Comparison of ENCODE assay signal across 15 cellular contexts in the genomic region with DNA sequence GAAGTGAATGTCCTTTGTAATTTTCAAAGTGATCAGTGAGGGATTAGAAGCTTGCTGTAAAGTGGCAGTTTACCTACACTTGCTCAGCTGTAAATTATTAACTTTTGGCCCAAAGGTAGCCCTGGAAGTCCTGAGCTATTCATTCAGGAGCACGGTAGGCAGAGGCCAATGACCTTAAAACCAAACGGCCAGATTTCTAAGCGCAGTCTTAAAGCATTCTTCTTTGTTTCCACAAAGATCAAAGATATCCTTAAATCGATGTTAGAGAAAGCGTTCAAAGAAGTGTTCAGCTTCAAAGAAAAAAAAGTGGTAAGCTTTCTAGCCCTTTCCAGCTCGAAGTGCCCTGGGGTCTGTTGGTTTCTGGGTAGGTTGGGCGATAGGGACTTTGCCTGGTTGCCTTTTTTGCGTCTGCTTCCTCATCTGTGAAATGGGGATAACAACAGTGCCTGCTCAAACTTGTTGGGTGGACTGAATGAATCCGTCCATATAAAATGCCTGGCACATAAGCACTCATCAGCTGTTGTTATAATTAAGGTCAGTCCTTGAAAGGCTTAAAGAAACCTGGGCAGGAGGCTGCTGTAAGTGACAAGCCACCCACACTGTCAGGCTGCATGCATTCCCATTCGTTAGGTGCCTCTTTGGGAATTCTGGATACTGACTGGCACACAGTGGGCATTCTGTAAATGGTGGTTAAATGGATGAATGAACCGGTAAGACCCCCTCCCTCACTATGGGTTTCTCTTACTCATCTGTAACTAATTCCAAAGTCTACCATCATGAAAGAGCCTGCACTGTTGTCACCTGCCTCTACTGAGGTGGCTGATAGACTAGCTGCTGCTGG.
DNase-seq lines count a peak whose midpoint lies in the region; ATAC-seq and TF ChIP-seq lines count a peak whose summit lies in the region.
"Had no signal": no experiment of that assay in that cellular context is flagged by ENCODE, and none has a peak within 500 bp of the region (broad histone marks: within the 10 kb centered on the region; RNA-seq: fewer than 3 reads in every experiment).

No MANE protein-coding gene starts in this region.

- H3K36me3 ChIP-seq in endodermal cell (ENCODE audit: control insufficient read depth, insufficient read depth, low read length) (no peaks in the 10 kb centered on the region), neuronal stem cell (replicated peaks in 1 of 2; ENCODE audit: control insufficient read depth in 2 of 2, insufficient read depth in 2 of 2, low read length in 2 of 2) (no peaks in the 10 kb centered on the region)
- H3K36me3 ChIP-seq: MG63, tibial nerve had no signal

- H3K36me3 Mint-ChIP-seq in Calu3 (ENCODE audit: insufficient read depth, unreplicated experiment) = peaks cover 32% of the 10 kb centered on the region
- H3K36me3 Mint-ChIP-seq in endodermal cell (ENCODE audit: low read depth) = no peaks in the 10 kb centered on the region

- H3K4me3 ChIP-seq in endodermal cell (ENCODE audit: low read length) = peak overlapping the region; percentile 36
- H3K4me3 ChIP-seq in neuronal stem cell (ENCODE audit: low read length in 2 of 2) = peak overlapping the region in 1 of 2 donors; percentile 18
- H3K4me3 ChIP-seq: MG63, tibial nerve had no signal

- no peaks in the 10 kb centered on the region for H3K27me3 Mint-ChIP-seq in Calu3 (ENCODE audit: unreplicated experiment)
- no peaks in the 10 kb centered on the region for H3K27me3 Mint-ChIP-seq in endodermal cell (ENCODE audit: insufficient read depth)

- ATAC-seq in HG02885 (IDR thresholded peaks at IDR 0.05; ENCODE audit: poor library complexity, unreplicated experiment) = no peak

- H3K4me2 ChIP-seq in neuronal stem cell (ENCODE audit: insufficient read depth, low read length, poor library complexity, severe bottlenecking) = no peak overlapping the region

- no peak overlapping the region for H2AK5ac ChIP-seq in neuronal stem cell (ENCODE audit: low read depth, low read length)

- H3K18ac ChIP-seq in neuronal stem cell (ENCODE audit: low read length) = peak overlapping the region; percentile 81

- peaks cover 2% of the 10 kb centered on the region for H3K4me1 ChIP-seq in endodermal cell (ENCODE audit: control insufficient read depth, insufficient read depth, low read length)
- peaks cover 4% of the 10 kb centered on the region in 2 donors for H3K4me1 ChIP-seq in neuronal stem cell (ENCODE audit: control insufficient read depth in 2 of 2, insufficient read depth in 1 of 2, low read depth in 1 of 2, low read length in 2 of 2)

- H3K79me1 ChIP-seq in neuronal stem cell (ENCODE audit: low read depth, low read length) = no peaks in the 10 kb centered on the region

- no peak overlapping the region for H2BK15ac ChIP-seq in neuronal stem cell (ENCODE audit: low read length)

- no peak overlapping the region for H3K4ac ChIP-seq in neuronal stem cell (ENCODE audit: low read length)

- WGBS in endodermal cell (ENCODE audit: insufficient coverage in 1 of 2, insufficient read length in 1 of 2), 2 experiments = 72 to 77% methylated on average over 10 of the region's 11 CpGs
- WGBS in neuronal stem cell (ENCODE audit: extremely low coverage in 2 of 2, insufficient read length in 2 of 2, insufficient replicate concordance in 1 of 2), 2 donors = no CpG with 5 or more reads among the region's 11 CpGs

- H2AFZ ChIP-seq in neuronal stem cell (ENCODE audit: low read length) = no peak overlapping the region

- no TSS peak for BruUV-seq in Calu3 (replicated peaks; lab: Mats Ljungman, UMichigan)

- H3K9me3 ChIP-seq in endodermal cell (ENCODE audit: control insufficient read depth, low read length) = no peaks in the 10 kb centered on the region
- no peaks in the 10 kb centered on the region for H3K9me3 ChIP-seq in neuronal stem cell (replicated peaks in 1 of 2; ENCODE audit: control insufficient read depth in 2 of 2, insufficient read depth in 1 of 2, low read depth in 1 of 2, low read length in 2 of 2)
- H3K9me3 ChIP-seq: MG63, tibial nerve had no signal

- H3K27me3 ChIP-seq in endodermal cell (ENCODE audit: control insufficient read depth, insufficient read depth, low read length, poor library complexity, severe bottlenecking) (no peaks in the 10 kb centered on the region), neuronal stem cell (ENCODE audit: control insufficient read depth in 3 of 3, insufficient read depth in 3 of 3, low read depth in 1 of 3, low read length in 3 of 3) (no peaks in the 10 kb centered on the region)
- H3K27me3 ChIP-seq: MG63, tibial nerve had no signal

- H3K4me1 Mint-ChIP-seq in Calu3 (ENCODE audit: low read depth, unreplicated experiment) = peaks cover 63% of the 10 kb centered on the region
- H3K4me1 Mint-ChIP-seq in endodermal cell = peaks cover 36% of the 10 kb centered on the region

- H4K8ac ChIP-seq in neuronal stem cell (ENCODE audit: low read depth, low read length) = no peak overlapping the region

- H3K9me3 Mint-ChIP-seq in Calu3 (ENCODE audit: low read depth, unreplicated experiment) (peaks cover 3% of the 10 kb centered on the region), endodermal cell (no peaks in the 10 kb centered on the region)

- no peak overlapping the region for H2BK12ac ChIP-seq in neuronal stem cell (ENCODE audit: low read length)

- DNase-seq in Calu3 (peak; percentile 51), LoVo (ENCODE audit: low spot score) (peak; percentile 46), endodermal cell (no peak), neuronal stem cell (ENCODE audit: low spot score) (no peak), HCEC 1CT (no peak), retina (no peak)
- DNase-seq in activated CD4-positive, alpha-beta T cell treated with anti-CD3 and anti-CD28 coated beads for 4 hours = no peak
- DNase-seq: activated CD8-positive, alpha-beta memory T cell treated with anti-CD3 and anti-CD28 coated beads, Interleukin-2, amount 50 U/mL, for 48 hours; islet precursor cell; MG63; NCI-H1930; stimulated activated CD8-positive, alpha-beta memory T cell treated with anti-CD3 and anti-CD28 coated beads, Interleukin-4, amount 100 ng/mL, for 48 hours had no signal

- no peak overlapping the region for H3K9ac ChIP-seq in endodermal cell (ENCODE audit: extremely low read depth, low read length, poor library complexity, severe bottlenecking)
- no peak overlapping the region for H3K9ac ChIP-seq in neuronal stem cell (ENCODE audit: low read depth, low read length, poor library complexity)

- H3K14ac ChIP-seq in neuronal stem cell (ENCODE audit: low read length) = no peak overlapping the region

- CTCF ChIA-PET in Calu3 (lab: Charles Lee) = interaction anchor here (0.6 to 1.2 kb wide), 14 partner anchors 12 to 283 kb away, joined by 3 to 11 read pairs (median 4); no protein-coding TSS in a partner anchor

- intact Hi-C loops in Calu3 (cut with micrococcal nuclease; ENCODE audit: unreplicated experiment) = loop anchor here (1.0 kb wide), 1 partner anchor 40 kb away; no protein-coding TSS in a partner anchor

- H2BK120ac ChIP-seq in neuronal stem cell (ENCODE audit: low read depth, low read length) = no peak overlapping the region

- H4K91ac ChIP-seq in neuronal stem cell (ENCODE audit: low read depth, low read length, poor library complexity) = no peak overlapping the region

- peak overlapping the region; percentile 36 for H3K4me3 Mint-ChIP-seq in Calu3 (ENCODE audit: low read depth, unreplicated experiment)
- H3K4me3 Mint-ChIP-seq in endodermal cell = no peak overlapping the region
- H3K4me3 Mint-ChIP-seq: CD14-positive monocyte had no signal

- H3K27ac ChIP-seq in endodermal cell (ENCODE audit: low read depth, low read length) (no peak overlapping the region), neuronal stem cell (replicated peaks; ENCODE audit: low read length) (no peak overlapping the region)
- H3K27ac ChIP-seq: tibial nerve had no signal

- H3K23ac ChIP-seq in neuronal stem cell (ENCODE audit: low read depth, low read length, poor library complexity) = no peak overlapping the region

- TF ChIP-seq CTCF in Calu3 (IDR thresholded peaks at IDR 0.05; ENCODE audit: unreplicated experiment) (no peak), endodermal cell (conservative IDR thresholded peaks at IDR 0.05) (no peak)

- no peak overlapping the region for H2BK5ac ChIP-seq in neuronal stem cell (ENCODE audit: low read length)

- H3K27ac Mint-ChIP-seq in Calu3 (ENCODE audit: unreplicated experiment) = peak overlapping the region; percentile 65
- H3K27ac Mint-ChIP-seq in endodermal cell = no peak overlapping the region

Comparison
In these comparisons a context has a peak if more than half of its experiments do, and no peak if none do; other contexts are left out.
1. DNase-seq: peak in Calu3 (single experiment) and LoVo (single experiment); none in endodermal cell (single experiment), neuronal stem cell (single experiment), activated CD4-positive, alpha-beta T cell treated with anti-CD3 and anti-CD28 coated beads for 4 hours (0 of 2), HCEC 1CT (single experiment) and retina (single experiment).